Comparison of ENCODE assay signal across 26 cellular contexts in genomic region chrX:69019073-69019890, GRCh38.
DNase-seq lines count a peak whose midpoint lies in the region; ATAC-seq, FAIRE-seq and TF ChIP-seq lines count a peak whose summit lies in the region.
"Had no signal": no experiment of that assay in that cellular context is flagged by ENCODE, and none has a peak within 500 bp of the region (broad histone marks: within the 10 kb centered on the region; RNA-seq: fewer than 3 reads in every experiment).

No MANE protein-coding gene starts in this region.

- H3K79me2 ChIP-seq in endothelial cell of umbilical vein (ENCODE audit: control insufficient read depth, insufficient read depth, low read length): no peaks in the 10 kb centered on the region
- H3K79me2 ChIP-seq in osteoblast (ENCODE audit: insufficient read depth, low read length): no peaks in the 10 kb centered on the region

- H3K4me2 ChIP-seq in BLaER1 (peak overlapping the region; percentile 35), endothelial cell of umbilical vein (ENCODE audit: insufficient read depth, low read length) (no peak overlapping the region), osteoblast (ENCODE audit: insufficient read depth, low read length) (no peak overlapping the region)

- H3K9ac ChIP-seq in BLaER1: no peak overlapping the region
- H3K9ac ChIP-seq in endothelial cell of umbilical vein (replicated peaks; ENCODE audit: extremely low read depth, insufficient read depth, low read length): no peak overlapping the region

- peak; percentile 69 for FAIRE-seq in endothelial cell of umbilical vein (lab: Jason Lieb, UNC)
- FAIRE-seq: HTR-8/SVneo, K562 had no signal

- no peaks in the 10 kb centered on the region; the same call in 1 of the 2 replicates for H4K20me1 ChIP-seq in BLaER1
- no peaks in the 10 kb centered on the region for H4K20me1 ChIP-seq in endothelial cell of umbilical vein (replicated peaks; ENCODE audit: control insufficient read depth, extremely low read depth, insufficient read depth, low read length)
- no peaks in the 10 kb centered on the region for H4K20me1 ChIP-seq in osteoblast (ENCODE audit: insufficient read depth, low read length)

- TF ChIP-seq CTCF in GM13976 (IDR thresholded peaks at IDR 0.05; ENCODE audit: borderline replicate concordance, control extremely low read depth, extremely low read depth, insufficient read depth, missing control alignments) (no peak), endothelial cell of umbilical vein (IDR thresholded peaks at IDR 0.05; ENCODE audit: extremely low read depth in 1 of 2, insufficient read depth in 1 of 2, low read depth in 1 of 2, low read length in 2 of 2) (no peak), osteoblast (IDR thresholded peaks at IDR 0.05; ENCODE audit: extremely low read depth, low read depth, low read length) (no peak)

- intact Hi-C loops in endothelial cell of umbilical vein (cut with micrococcal nuclease): no loop called here

- no peak overlapping the region for H3K27ac ChIP-seq in BLaER1
- H3K27ac ChIP-seq in endothelial cell of umbilical vein (ENCODE audit: insufficient read depth, low read depth, low read length): no peak overlapping the region
- no peak overlapping the region for H3K27ac ChIP-seq in osteoblast (ENCODE audit: low read depth, low read length)
- H3K27ac ChIP-seq: SJSA1 had no signal

- in situ Hi-C loops in GM13976 (cut with MboI; ENCODE audit: low sequenced_read_pairs, unreplicated experiment): no loop called here

- POLR2A ChIA-PET in endothelial cell of umbilical vein (lab: Charles Lee): no interaction called here

- DNase-seq in GM13976 (ENCODE audit: low spot score) (peak; percentile 1), endothelial cell of umbilical vein (ENCODE audit: low read depth, low spot score) (no peak), osteoblast (ENCODE audit: insufficient read length, low spot score, missing footprints) (peak; percentile 72), putamen (ENCODE audit: low spot score) (no peak)
- DNase-seq in central memory CD4-positive, alpha-beta T cell: no peak
- DNase-seq: BE2C; CD4-positive, CD25-positive, alpha-beta regulatory T cell; DMS153; DND-41; GOT3; HCEC 1CT; Kasumi-1; MV-4-11; NCI-H1105 treated with DMSO at 0.1 percent for 48 hours; NCI-H146; NCI-H1930; NCI-H2107; NCI-H524; NCI-H774; NK-92 treated with Interleukin-12 subunit alpha and Interleukin-12 subunit beta, amount 100 ng/mL, for 24 hours; PC-3 had no signal

- no peak overlapping the region for H3K4me3 ChIP-seq in BLaER1
- no peak overlapping the region for H3K4me3 ChIP-seq in endothelial cell of umbilical vein (replicated peaks in 1 of 3; ENCODE audit: insufficient read depth in 1 of 3, low read depth in 1 of 3, low read length in 3 of 3)
- H3K4me3 ChIP-seq in osteoblast (ENCODE audit: insufficient read depth, low read length): no peak overlapping the region
- H3K4me3 ChIP-seq: K562, SJSA1 had no signal

- H3K27me3 ChIP-seq in BLaER1: peaks cover 79% of the 10 kb centered on the region
- no peaks in the 10 kb centered on the region for H3K27me3 ChIP-seq in endothelial cell of umbilical vein (ENCODE audit: control insufficient read depth in 2 of 2, insufficient read depth in 2 of 2, low read length in 2 of 2)
- H3K27me3 ChIP-seq in osteoblast (ENCODE audit: insufficient read depth, low read length): peaks cover 5% of the 10 kb centered on the region
- H3K27me3 ChIP-seq: BE2C, SJSA1 had no signal

- no peak overlapping the region for H2AFZ ChIP-seq in endothelial cell of umbilical vein (ENCODE audit: low read depth, low read length)
- no peak overlapping the region for H2AFZ ChIP-seq in osteoblast (ENCODE audit: low read length)

- no peaks in the 10 kb centered on the region for H3K9me1 ChIP-seq in endothelial cell of umbilical vein (replicated peaks; ENCODE audit: control insufficient read depth, extremely low read depth, insufficient read depth, low read length)

- no peak for ATAC-seq in HG03196 (IDR thresholded peaks at IDR 0.05; ENCODE audit: unreplicated experiment)
- ATAC-seq: K562, PC-3 had no signal

- no peak for TF ChIP-seq POLR2A in endothelial cell of umbilical vein (IDR thresholded peaks at IDR 0.05; ENCODE audit: low read depth, low read length)

- dilution Hi-C loops in endothelial cell of umbilical vein (cut with MboI; ENCODE audit: extremely low pct_ligation_motif_present, low sequenced_read_pairs): no loop called here

- H3K36me3 ChIP-seq in BLaER1 (no peaks in the 10 kb centered on the region), endothelial cell of umbilical vein (ENCODE audit: control insufficient read depth in 2 of 2, extremely low read depth in 1 of 2, insufficient read depth in 2 of 2, low read length in 2 of 2) (no peaks in the 10 kb centered on the region), osteoblast (ENCODE audit: insufficient read depth, low read length) (no peaks in the 10 kb centered on the region)
- H3K36me3 ChIP-seq: BE2C, SJSA1 had no signal

- CTCF ChIA-PET in endothelial cell of umbilical vein (lab: Charles Lee): interaction anchor here (1.0 to 2.7 kb wide), 2 partner anchors 22 to 191 kb away, joined by 3 to 9 read pairs; partner anchors contain the start of gene EFNB1

- BruUV-seq in endothelial cell of umbilical vein (replicated peaks; lab: Mats Ljungman, UMichigan): no TSS peak

- H3K4me1 ChIP-seq in BLaER1: peaks cover 35% of the 10 kb centered on the region
- H3K4me1 ChIP-seq in endothelial cell of umbilical vein (ENCODE audit: control insufficient read depth, extremely low read depth, insufficient read depth, low read length): peaks cover 15% of the 10 kb centered on the region
- peaks cover 4% of the 10 kb centered on the region for H3K4me1 ChIP-seq in osteoblast (ENCODE audit: insufficient read depth, low read length)
- H3K4me1 ChIP-seq: BE2C, SJSA1 had no signal

- no peaks in the 10 kb centered on the region for H3K9me3 ChIP-seq in BLaER1
- H3K9me3 ChIP-seq in endothelial cell of umbilical vein (replicated peaks; ENCODE audit: control insufficient read depth, insufficient read depth, low read length): no peaks in the 10 kb centered on the region
- no peaks in the 10 kb centered on the region for H3K9me3 ChIP-seq in osteoblast (ENCODE audit: low read depth, low read length)
- H3K9me3 ChIP-seq: BE2C, SJSA1 had no signal

TF ChIP-seq in endothelial cell of umbilical vein, 7 proteins besides CTCF, POLR2A, EP300 and RAD21:
- TF ChIP-seq POLR2AphosphoS5 (IDR thresholded peaks at IDR 0.05; ENCODE audit: insufficient read depth, low read depth, low read length) (no peak), FOS (IDR thresholded peaks at IDR 0.05; ENCODE audit: borderline replicate concordance, insufficient read depth, low read length) (no peak), GATA2 (IDR thresholded peaks at IDR 0.05; ENCODE audit: insufficient read depth, insufficient read length, low read depth, low read length) (no peak), MYC (IDR thresholded peaks at IDR 0.05; ENCODE audit: low read depth, low read length) (no peak), EZH2 (IDR thresholded peaks at IDR 0.05; ENCODE audit: borderline replicate concordance, low read depth, low read length, severe bottlenecking) (no peak), JUN (IDR thresholded peaks at IDR 0.05; ENCODE audit: borderline replicate concordance, insufficient read depth, insufficient read length, low read depth) (no peak)
- TF ChIP-seq, protein P1, sequence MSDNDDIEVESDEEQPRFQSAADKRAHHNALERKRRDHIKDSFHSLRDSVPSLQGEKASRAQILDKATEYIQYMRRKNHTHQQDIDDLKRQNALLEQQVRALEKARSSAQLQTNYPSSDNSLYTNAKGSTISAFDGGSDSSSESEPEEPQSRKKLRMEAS (IDR thresholded peaks at IDR 0.05; ENCODE audit: insufficient read depth, insufficient read length): no peak

Comparison
In these comparisons a context has a peak if more than half of its experiments do, and no peak if none do; other contexts are left out.
1. DNase-seq: peak in GM13976 (single experiment) and osteoblast (single experiment); none in endothelial cell of umbilical vein (single experiment), central memory CD4-positive, alpha-beta T cell (single experiment) and putamen (single experiment).